Comparison of ENCODE assay signal across 7 cellular contexts in the genomic region with DNA sequence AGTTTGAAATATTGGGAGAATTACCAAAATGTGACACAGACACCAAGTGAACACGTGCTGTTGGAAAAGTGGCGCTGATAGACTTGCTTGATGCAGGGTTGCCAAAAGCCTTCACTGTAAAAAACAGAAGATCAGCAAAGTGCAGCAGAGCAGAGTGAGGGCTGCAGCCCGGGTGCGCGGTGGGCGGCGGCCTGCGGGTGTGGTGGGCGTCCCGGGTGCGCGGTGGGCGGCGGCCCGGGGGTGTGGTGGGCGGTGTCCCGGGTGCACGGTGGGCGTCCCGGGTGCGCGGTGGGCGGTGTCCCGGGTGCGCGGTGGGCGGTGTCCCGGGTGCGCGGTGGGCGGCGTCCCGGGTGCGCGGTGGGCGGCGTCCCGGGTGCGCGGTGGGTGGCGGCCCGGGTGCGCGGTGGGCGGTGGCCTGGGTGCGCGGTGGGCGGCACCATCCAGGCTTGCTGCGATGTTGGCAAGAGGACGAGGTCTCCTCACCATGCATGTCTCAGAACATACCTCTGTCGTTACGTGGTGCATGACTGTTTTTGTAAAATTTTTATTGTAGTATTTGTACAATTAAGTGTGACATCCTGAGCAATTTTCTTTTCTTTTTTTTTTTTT. TPM values are rescaled to one million over a fixed set of nuclear protein-coding genes. Genes with fewer than 3 reads are reported as not detected.
DNase-seq lines count a peak whose midpoint lies in the region; ATAC-seq, FAIRE-seq and TF ChIP-seq lines count a peak whose summit lies in the region.

No MANE protein-coding gene starts in this region.

- DNase-seq in HTR-8/SVneo (ENCODE audit: insufficient read length, low spot score) (peak; percentile 80), fibroblast of lung (ENCODE audit: low read depth in 2 of 2) (peak; percentile 39 to 73), islet precursor cell (no peak), GM13976 (ENCODE audit: low spot score) (no peak)
- DNase-seq in activated CD4-positive, alpha-beta T cell treated with anti-CD3 and anti-CD28 coated beads for 36 hours: peak; percentile 38
- peak; percentile 6 to 38 for DNase-seq in stimulated activated CD8-positive, alpha-beta memory T cell treated with anti-CD3 and anti-CD28 coated beads, Interleukin-7, amount 100 ng/mL, for 4 hours (ENCODE audit: low read depth in 2 of 2)

- H3K9me3 ChIP-seq in fibroblast of lung (ENCODE audit: control insufficient read depth, insufficient read depth, low read depth, low read length): no peaks in the 10 kb centered on the region

- intact Hi-C loops in activated CD4-positive, alpha-beta T cell treated with anti-CD3 and anti-CD28 coated beads for 36 hours (cut with DNase I, micrococcal nuclease): no loop called here

- H4K20me1 ChIP-seq in fibroblast of lung (ENCODE audit: control insufficient read depth, extremely low read depth, insufficient read depth, low read length): no peaks in the 10 kb centered on the region

- H3K4me2 ChIP-seq in fibroblast of lung (ENCODE audit: extremely low read depth, insufficient read depth, low read length): peak overlapping the region; percentile 38

- no peak overlapping the region for H3K27ac ChIP-seq in fibroblast of lung (ENCODE audit: insufficient read depth, low read length)

- POLR2A ChIA-PET in activated CD4-positive, alpha-beta T cell treated with anti-CD3 and anti-CD28 coated beads for 36 hours (lab: Charles Lee): no interaction called here

- H3K27me3 Mint-ChIP-seq in activated CD4-positive, alpha-beta T cell treated with anti-CD3 and anti-CD28 coated beads for 36 hours: peaks cover 2% of the 10 kb centered on the region

- H3K9ac ChIP-seq in fibroblast of lung (ENCODE audit: insufficient read depth, low read length): no peak overlapping the region

- no peaks in the 10 kb centered on the region for H3K79me2 ChIP-seq in fibroblast of lung (ENCODE audit: control insufficient read depth, insufficient read depth, low read length)

- H3K9me3 Mint-ChIP-seq in activated CD4-positive, alpha-beta T cell treated with anti-CD3 and anti-CD28 coated beads for 36 hours (ENCODE audit: low read depth): no peaks in the 10 kb centered on the region

- no peak overlapping the region for H3K27ac Mint-ChIP-seq in activated CD4-positive, alpha-beta T cell treated with anti-CD3 and anti-CD28 coated beads for 36 hours

- H3K4me3 Mint-ChIP-seq in activated CD4-positive, alpha-beta T cell treated with anti-CD3 and anti-CD28 coated beads for 36 hours: no peak overlapping the region

- FAIRE-seq in HTR-8/SVneo (lab: Jason Lieb, UNC): peak; percentile 95

- peaks cover 4% of the 10 kb centered on the region for H3K36me3 Mint-ChIP-seq in activated CD4-positive, alpha-beta T cell treated with anti-CD3 and anti-CD28 coated beads for 36 hours (ENCODE audit: low read depth)

- H2AFZ ChIP-seq in fibroblast of lung (ENCODE audit: low read length): no peak overlapping the region

- CTCF ChIA-PET in activated CD4-positive, alpha-beta T cell treated with anti-CD3 and anti-CD28 coated beads for 36 hours (lab: Charles Lee): interaction anchor here (0.6 to 2.7 kb wide), 3 partner anchors 10 to 318 kb away, joined by 3 to 7 read pairs (median 4); no protein-coding TSS in a partner anchor

- peak overlapping the region in 1 of 4 experiments; percentile 33 for H3K4me3 ChIP-seq in fibroblast of lung (replicated peaks in 1 of 4; ENCODE audit: control extremely low read depth in 1 of 4, insufficient read depth in 1 of 4, low read depth in 3 of 4, low read length in 4 of 4)

- no peak for TF ChIP-seq CTCF in fibroblast of lung (conservative IDR thresholded peaks at IDR 0.05 in 1 of 2, IDR thresholded peaks at IDR 0.05 in 1 of 2; ENCODE audit: low read depth in 1 of 2, low read length in 2 of 2)
- no peak for TF ChIP-seq CTCF in GM13976 (IDR thresholded peaks at IDR 0.05; ENCODE audit: borderline replicate concordance, control extremely low read depth, extremely low read depth, insufficient read depth, missing control alignments)

- H3K4me1 ChIP-seq in fibroblast of lung (ENCODE audit: control insufficient read depth, extremely low read depth, insufficient read depth, low read length): peaks cover 2% of the 10 kb centered on the region

- H3K36me3 ChIP-seq in fibroblast of lung (ENCODE audit: control insufficient read depth, insufficient read depth, low read length): peaks cover 5% of the 10 kb centered on the region

- no peaks in the 10 kb centered on the region for H3K27me3 ChIP-seq in fibroblast of lung (ENCODE audit: control insufficient read depth, insufficient read depth, low read length)

- peak; percentile 68 for ATAC-seq in activated CD4-positive, alpha-beta T cell treated with anti-CD3 and anti-CD28 coated beads for 36 hours
- no peak for ATAC-seq in HG02870 (IDR thresholded peaks at IDR 0.05; ENCODE audit: unreplicated experiment)

- H3K4me1 Mint-ChIP-seq in activated CD4-positive, alpha-beta T cell treated with anti-CD3 and anti-CD28 coated beads for 36 hours: peaks cover 12% of the 10 kb centered on the region

- in situ Hi-C loops in GM13976 (cut with MboI; ENCODE audit: low sequenced_read_pairs, unreplicated experiment): no loop called here

RNA-seq across cellular contexts. Expression of a gene that starts 34.1 kb away (rescaled TPM):
- 1 to 10 TPM; 1.4 to 2.4 TPM for total RNA-seq in activated CD4-positive, alpha-beta T cell treated with anti-CD3 and anti-CD28 coated beads for 36 hours
- 0.33 and 0.51 TPM in 2 replicates for total RNA-seq in fibroblast of lung
- polyA plus RNA-seq in fibroblast of lung: 0.02 and 0.05 TPM in 2 replicates
- 0.13 TPM in 1 of 2 replicates, not detected in the other for polyA plus RNA-seq in fibroblast of lung (2012)
- 0.35 TPM in 1 of 2 replicates, not detected in the other for polyA minus RNA-seq in fibroblast of lung (ENCODE audit: low replicate concordance)

RNA-seq across cellular contexts. Expression of a gene that starts 49.7 kb away (rescaled TPM):
- total RNA-seq in activated CD4-positive, alpha-beta T cell treated with anti-CD3 and anti-CD28 coated beads for 36 hours: 10 to 100 TPM; 30.6 to 32.9 TPM
- 36.2 and 52.5 TPM in 2 replicates for total RNA-seq in fibroblast of lung
- polyA plus RNA-seq in fibroblast of lung: 20.3 and 23.2 TPM in 2 replicates
- 29.4 and 34.6 TPM in 2 replicates for polyA plus RNA-seq in fibroblast of lung (2012)
- polyA minus RNA-seq in fibroblast of lung (ENCODE audit: low replicate concordance): 34.9 and 40.3 TPM in 2 replicates

RNA-seq across cellular contexts. Expression of a gene that starts 55.4 kb away (rescaled TPM):
- total RNA-seq in activated CD4-positive, alpha-beta T cell treated with anti-CD3 and anti-CD28 coated beads for 36 hours: 100 to 1,000 TPM; 136 to 152 TPM
- 27.2 and 29.7 TPM in 2 replicates for total RNA-seq in fibroblast of lung
- 28.6 and 35.4 TPM in 2 replicates for polyA plus RNA-seq in fibroblast of lung
- polyA plus RNA-seq in fibroblast of lung (2012): 40.3 and 44.7 TPM in 2 replicates
- polyA minus RNA-seq in fibroblast of lung (ENCODE audit: low replicate concordance): 40.3 and 72.8 TPM in 2 replicates

Comparison
In these comparisons a context has a peak if more than half of its experiments do, and no peak if none do; other contexts are left out.
1. DNase-seq: peak in HTR-8/SVneo (single experiment), activated CD4-positive, alpha-beta T cell treated with anti-CD3 and anti-CD28 coated beads for 36 hours (single experiment), fibroblast of lung (2 of 2) and stimulated activated CD8-positive, alpha-beta memory T cell treated with anti-CD3 and anti-CD28 coated beads, Interleukin-7, amount 100 ng/mL, for 4 hours (2 of 2); none in islet precursor cell (single experiment) and GM13976 (single experiment).